Comparison of ENCODE assay signal across 8 cellular contexts in genomic region chr7:152434511-152435383, GRCh38. TPM values are rescaled to one million over a fixed set of nuclear protein-coding genes. Genes with fewer than 3 reads are reported as not detected.
DNase-seq lines count a peak whose midpoint lies in the region; ATAC-seq and TF ChIP-seq lines count a peak whose summit lies in the region.
"Not testable (repeated sequence)": the region's sequence is repeated elsewhere in the genome, so short reads cannot be mapped to it uniquely, and the experiment has no call there.

No MANE protein-coding gene starts in this region.

- H4K20me1 ChIP-seq in OCI-LY1 (ENCODE audit: insufficient read depth, low read length), result not testable (repeated sequence)

- H3F3A ChIP-seq in OCI-LY1 (ENCODE audit: insufficient read depth, low read length), result not testable (repeated sequence)

- H3K4me2 ChIP-seq in OCI-LY1 (ENCODE audit: low read length), result peak overlapping the region; percentile 86

- not testable (repeated sequence) for H3K9me2 ChIP-seq in OCI-LY1 (ENCODE audit: low read depth, low read length)

- not testable (repeated sequence) for H2AFZ ChIP-seq in OCI-LY1 (ENCODE audit: low read length)

- H3K4me3 ChIP-seq in OCI-LY1 (ENCODE audit: low read depth, low read length, poor library complexity, severe bottlenecking) (peak overlapping the region; percentile 88), duodenal mucosa (ENCODE audit: low read depth in 1 of 2, low read length in 2 of 2) (peak overlapping the region; percentile 67 to 81), kidney epithelial cell (ENCODE audit: low read depth, low read length) (peak overlapping the region; percentile 79), sigmoid colon (peak overlapping the region; percentile 66 to 100 (median 97)), vagina (peak overlapping the region; percentile 88 to 98)

- DNase-seq in activated T-cell treated with anti-CD3 and anti-CD28 coated beads for 1 hour (ENCODE audit: low read depth), result peak; percentile 16
- not testable (repeated sequence) for DNase-seq in kidney epithelial cell (ENCODE audit: low read depth); vagina (ENCODE audit: extremely low spot score in 2 of 2)
- peak; percentile 77 for DNase-seq in sigmoid colon

- H3K9ac ChIP-seq in OCI-LY1 (ENCODE audit: low read length), result peak overlapping the region; percentile 87
- H3K9ac ChIP-seq in duodenal mucosa (ENCODE audit: low read depth in 1 of 2, low read length in 2 of 2), result peak overlapping the region; percentile 60 to 80

- H3K4me1 ChIP-seq in OCI-LY1 (ENCODE audit: insufficient read depth, low read length, severe bottlenecking) (peaks cover 41% of the 10 kb centered on the region), duodenal mucosa (ENCODE audit: control insufficient read depth in 1 of 2, insufficient read depth in 2 of 2, low read length in 2 of 2) (peaks cover 0 to 12% of the 10 kb centered on the region in 2 donors), sigmoid colon (peaks cover 3 to 46% (median 35%) of the 10 kb centered on the region in 4 donors), vagina (peaks cover 44% of the 10 kb centered on the region)

- ATAC-seq in GM18502 (IDR thresholded peaks at IDR 0.05; ENCODE audit: poor library complexity, unreplicated experiment), result peak; percentile 33
- peak; percentile 20 for ATAC-seq in HG03103 (IDR thresholded peaks at IDR 0.05; ENCODE audit: low read depth, unreplicated experiment)

- intact Hi-C loops in sigmoid colon (cut with DNase I), result loop anchor here (10.0 kb wide), 1 partner anchor 120 kb away; no protein-coding TSS in a partner anchor
- intact Hi-C loops in vagina (cut with DNase I), result not testable (repeated sequence)

- WGBS in sigmoid colon, 2 donors, result 0% methylated on average over 58 of the region's 58 CpGs

- H3K79me2 ChIP-seq in OCI-LY1 (ENCODE audit: insufficient read depth, low read length), result peaks cover 50% of the 10 kb centered on the region

- not testable (repeated sequence) for TF ChIP-seq CTCF in OCI-LY1 (IDR thresholded peaks at IDR 0.05; ENCODE audit: low read length); kidney epithelial cell (IDR thresholded peaks at IDR 0.05; ENCODE audit: insufficient read depth, low read length, poor library complexity, severe bottlenecking); sigmoid colon (IDR thresholded peaks at IDR 0.05); vagina (IDR thresholded peaks at IDR 0.05)

- H3K27ac ChIP-seq in OCI-LY1 (ENCODE audit: low read depth, low read length, poor library complexity, severe bottlenecking) (peak overlapping the region; percentile 92), duodenal mucosa (ENCODE audit: low read depth, low read length) (peak overlapping the region; percentile 68), sigmoid colon (peak overlapping the region; percentile 98 to 100 (median 100)), vagina (peak overlapping the region; percentile 100)

- TF ChIP-seq EP300 in sigmoid colon (IDR thresholded peaks at IDR 0.05), result not testable (repeated sequence)

- H3K36me3 ChIP-seq in OCI-LY1 (ENCODE audit: insufficient read depth, low read length); duodenal mucosa (ENCODE audit: control insufficient read depth in 1 of 2, insufficient read depth in 2 of 2, low read length in 2 of 2); kidney epithelial cell (ENCODE audit: control insufficient read depth, insufficient read depth, low read length); sigmoid colon; vagina: not testable (repeated sequence)

- TF ChIP-seq POLR2A in sigmoid colon (IDR thresholded peaks at IDR 0.05); vagina (IDR thresholded peaks at IDR 0.05): not testable (repeated sequence)

- not testable (repeated sequence) for H3K9me3 ChIP-seq in OCI-LY1 (ENCODE audit: low read length); duodenal mucosa (ENCODE audit: control insufficient read depth in 1 of 2, low read length in 2 of 2); sigmoid colon; vagina

- not testable (repeated sequence) for H3K27me3 ChIP-seq in OCI-LY1 (ENCODE audit: insufficient read depth, low read length); duodenal mucosa (ENCODE audit: control insufficient read depth in 1 of 2, insufficient read depth in 2 of 2, low read length in 2 of 2); kidney epithelial cell (ENCODE audit: control insufficient read depth, insufficient read depth, low read length); sigmoid colon; vagina

RNA-seq across cellular contexts. Expression of gene KMT2C, which starts 1.1 kb away (rescaled TPM):
- total RNA-seq in kidney epithelial cell (29.0 and 35.1 TPM in 2 replicates), sigmoid colon (10 to 100 TPM; 46.4 to 75.6 (median 57.2) TPM), vagina (62.6 TPM)
- polyA plus RNA-seq in sigmoid colon, result 10 to 100 TPM in 1 of 3 donors, 1 to 10 TPM in 2; 7.4 to 18.9 (median 8.4) TPM
